In genomic region chr13:113298001-113298945, GRCh38 we compare ENCODE assay signal across 8 cellular contexts. TPM values are rescaled to one million over a fixed set of nuclear protein-coding genes. Genes with fewer than 3 reads are reported as not detected.
DNase-seq lines count a peak whose midpoint lies in the region; ATAC-seq and TF ChIP-seq lines count a peak whose summit lies in the region.

No MANE protein-coding gene starts in this region.

- H3K27me3 ChIP-seq in ectodermal cell (ENCODE audit: control insufficient read depth, insufficient read depth, low read length, poor library complexity, severe bottlenecking) = no peaks in the 10 kb centered on the region

- peaks cover 10% of the 10 kb centered on the region for H3K4me1 ChIP-seq in ectodermal cell (ENCODE audit: control insufficient read depth, insufficient read depth, low read length)

- ATAC-seq in HG03442 (IDR thresholded peaks at IDR 0.05; ENCODE audit: unreplicated experiment) = no peak

- H3K9me3 ChIP-seq in ectodermal cell (ENCODE audit: control insufficient read depth, low read length) = no peaks in the 10 kb centered on the region

- WGBS in ectodermal cell, 2 experiments = 47 to 51% methylated on average over 14 to 15 of the region's 21 CpGs

- DNase-seq in ELR (ENCODE audit: low read depth) (peak; percentile 40), NCI-H510A (lab: John Stamatoyannopoulos, UW) (peak; percentile 28), nephron progenitor cell (no peak), GM10266 (ENCODE audit: extremely low spot score) (no peak)
- no peak for DNase-seq in stimulated activated CD4-positive, alpha-beta T cell treated with anti-CD3 and anti-CD28 coated beads, Interleukin-2, amount 100 ng/mL, for 48 hours
- no peak for DNase-seq in activated CD4-positive, alpha-beta T cell treated with anti-CD3 and anti-CD28 coated beads, Interleukin-2, amount 50 U/mL, for 48 hours

- H3K36me3 Mint-ChIP-seq in nephron progenitor cell (ENCODE audit: low read depth) = no peaks in the 10 kb centered on the region

- H3K36me3 ChIP-seq in ectodermal cell (ENCODE audit: control insufficient read depth, insufficient read depth, low read length) = no peaks in the 10 kb centered on the region

- H3K9me3 Mint-ChIP-seq in nephron progenitor cell = peaks cover 3% of the 10 kb centered on the region

- peaks cover 30% of the 10 kb centered on the region for H3K4me1 Mint-ChIP-seq in nephron progenitor cell

- no peak for TF ChIP-seq CTCF in nephron progenitor cell (IDR thresholded peaks at IDR 0.05)
- no peak for TF ChIP-seq CTCF in GM10266 (IDR thresholded peaks at IDR 0.05; ENCODE audit: control insufficient read depth, insufficient read depth, low read depth, missing control alignments)

- peaks cover 11% of the 10 kb centered on the region for H3K27me3 Mint-ChIP-seq in nephron progenitor cell (ENCODE audit: low read depth, poor library complexity)

- H3K27ac Mint-ChIP-seq in nephron progenitor cell = peak overlapping the region; percentile 96

- no peak overlapping the region for H3K27ac ChIP-seq in ectodermal cell (ENCODE audit: insufficient read depth, low read depth, low read length, poor library complexity, severe bottlenecking)

- H3K4me3 Mint-ChIP-seq in nephron progenitor cell = peak overlapping the region; percentile 94

- H3K4me3 ChIP-seq in ectodermal cell (ENCODE audit: insufficient read depth, low read depth, low read length) = peak overlapping the region; percentile 83

RNA-seq across cellular contexts. Expression of gene LAMP1, which starts 1.2 kb away (rescaled TPM):
- 144 TPM for polyA plus RNA-seq in ectodermal cell (2013, experiment 1 of 4)
- 147 TPM for polyA plus RNA-seq in ectodermal cell (2013, experiment 2 of 4)
- polyA plus RNA-seq in ectodermal cell (2013, experiment 3 of 4) = 115 TPM
- 122 TPM for polyA plus RNA-seq in ectodermal cell (2013, experiment 4 of 4)

Comparison
In these comparisons a context has a peak if more than half of its experiments do, and no peak if none do; other contexts are left out.
1. DNase-seq: peak in ELR (single experiment) and NCI-H510A (single experiment); none in nephron progenitor cell (single experiment), stimulated activated CD4-positive, alpha-beta T cell treated with anti-CD3 and anti-CD28 coated beads, Interleukin-2, amount 100 ng/mL, for 48 hours (0 of 2), GM10266 (single experiment) and activated CD4-positive, alpha-beta T cell treated with anti-CD3 and anti-CD28 coated beads, Interleukin-2, amount 50 U/mL, for 48 hours (0 of 2).